1 cellular context compared by ENCODE assay signal in genomic region chr19:49497047-49497789, GRCh38.
TF ChIP-seq lines count a peak whose summit lies in the region.

No MANE protein-coding gene starts in this region.

TF ChIP-seq in IMR-90, 13 proteins besides CTCF, POLR2A, EP300 and RAD21:
- TF ChIP-seq BHLHE40 (IDR thresholded peaks at IDR 0.05; ENCODE audit: low read depth, low read length) (peak; percentile 65), CHD1 (IDR thresholded peaks at IDR 0.05; ENCODE audit: low read depth, low read length) (no peak), ELK1 (IDR thresholded peaks at IDR 0.05; ENCODE audit: borderline replicate concordance, low read depth, low read length) (no peak), MAFK (IDR thresholded peaks at IDR 0.05; ENCODE audit: low read depth, low read length) (no peak), SMC3 (IDR thresholded peaks at IDR 0.05; ENCODE audit: low read depth, low read length) (no peak), RCOR1 (IDR thresholded peaks at IDR 0.05; ENCODE audit: insufficient replicate concordance, low read length) (no peak), RFX5 (IDR thresholded peaks at IDR 0.05; ENCODE audit: low read depth, low read length) (no peak), MXI1 (IDR thresholded peaks at IDR 0.05; ENCODE audit: borderline replicate concordance, low read depth, low read length) (peak; percentile 94), USF2 (IDR thresholded peaks at IDR 0.05; ENCODE audit: low read depth, low read length) (peak; percentile 39; the same call in 1 of the 2 replicates)
